In the genomic region with DNA sequence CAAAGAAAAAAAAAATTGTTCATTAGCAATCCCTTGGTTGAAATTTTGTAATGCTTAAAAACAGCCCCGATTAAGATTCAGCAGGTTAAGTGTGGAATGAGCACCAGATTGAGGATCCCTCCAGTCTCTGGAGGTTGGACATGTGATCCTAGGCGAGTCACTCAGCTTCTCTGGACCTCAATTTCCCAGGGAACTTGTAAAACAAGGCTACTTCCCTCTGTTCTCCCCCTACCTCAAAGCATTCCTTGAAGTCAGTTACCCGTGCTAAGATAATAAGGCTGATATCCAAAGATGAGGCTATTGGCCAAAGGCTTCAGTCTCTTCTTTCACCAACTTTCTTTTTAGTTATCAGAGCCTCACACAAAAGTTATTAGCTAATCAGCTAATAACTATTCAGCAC, we compare ENCODE assay signal across 32 cellular contexts. TPM values are rescaled to one million over a fixed set of nuclear protein-coding genes. Genes with fewer than 3 reads are reported as not detected.
DNase-seq lines count a peak whose midpoint lies in the region; ATAC-seq, FAIRE-seq and TF ChIP-seq lines count a peak whose summit lies in the region.
"Had no signal": no experiment of that assay in that cellular context is flagged by ENCODE, and none has a peak within 500 bp of the region (broad histone marks: within the 10 kb centered on the region; RNA-seq: fewer than 3 reads in every experiment).

No MANE protein-coding gene starts in this region.

- CTCF ChIA-PET in HEK293 (lab: Yijun Ruan, JAX) (interaction anchor here (0.7 to 2.9 kb wide), 4 partner anchors 9 to 102 kb away, joined by 3 to 17 read pairs (median 10); no protein-coding TSS in a partner anchor), K562 (lab: Yijun Ruan, JAX; ENCODE audit: low intra/inter-chr PET ratio) (no interaction called here)

- no peak overlapping the region for H3K4me2 ChIP-seq in K562 (ENCODE audit: insufficient read depth, low read length)

- H2AFZ ChIP-seq in K562 (ENCODE audit: low read depth, low read length) = no peak overlapping the region

- DNase-seq in K562 (ENCODE audit: extremely low read depth in 1 of 4, low spot score in 3 of 4) = no peak
- peak; percentile 67 for DNase-seq in islet precursor cell
- DNase-seq in renal cortical epithelial cell (ENCODE audit: low read depth) = peak; percentile 75
- no peak for DNase-seq in DMS 273 treated with DMSO at 0.1 percent for 48 hours (lab: John Stamatoyannopoulos, UW)
- DNase-seq in activated T-helper 2 cell treated with anti-CD3 and anti-CD28 coated beads, Interferon-gamma antibody, Interleukin-2, Interleukin-4, amounts not matched to agents 10 μg/mL and 5 μg/mL and 100 μg/mL, durations not matched to agents 14 hours and 24 hours and 36 hours (ENCODE audit: low spot score) = no peak
- no peak for DNase-seq in RKO (ENCODE audit: low spot score)
- DNase-seq: activated CD4-positive, alpha-beta T cell treated with anti-CD3 and anti-CD28 coated beads, Interleukin-2, amount 10 ng/mL, durations not matched to agents 24 days and 14 days; activated CD8-positive, alpha-beta memory T cell treated with anti-CD3 and anti-CD28 coated beads for 24 hours; activated naive CD8-positive, alpha-beta T cell treated with anti-CD3 and anti-CD28 coated beads, Interleukin-2, amount 10 ng/mL, durations not matched to agents 7 days and 5 days; activated T-cell treated with anti-CD3 and anti-CD28 coated beads for 4 hours; aorta; BE2C; colonic mucosa; effector CD8-positive, alpha-beta T cell; foreskin keratinocyte; Karpas-422; MV-4-11; NCI-H1436 treated with DMSO at 0.1 percent for 48 hours; NCI-H446 treated with DMSO at 0.1 percent for 48 hours; posterior cingulate gyrus; right cardiac atrium; spleen; stimulated activated CD8-positive, alpha-beta memory T cell treated with anti-CD3 and anti-CD28 coated beads, Interleukin-4, amount 100 ng/mL, for 48 hours; stimulated activated naive CD8-positive, alpha-beta T cell treated with anti-CD3 and anti-CD28 coated beads, Interleukin-15, amount 100 ng/mL, for 72 hours; T1000 had no signal

- H3K27ac ChIP-seq in HEK293 (ENCODE audit: extremely low read depth, low read depth, low read length) (no peak overlapping the region), K562 (ENCODE audit: extremely low read depth, low read depth, low read length) (no peak overlapping the region)
- H3K27ac ChIP-seq: cardiac muscle cell, colonic mucosa, foreskin keratinocyte, RWPE1, SJSA1, spleen had no signal

- FAIRE-seq in K562 (lab: Jason Lieb, UNC) = peak; percentile 6

- TF ChIP-seq EP300 in K562 (IDR thresholded peaks at IDR 0.05; ENCODE audit: low read length) = no peak

- no peaks in the 10 kb centered on the region for H3K9me3 ChIP-seq in HEK293 (ENCODE audit: control insufficient read depth, insufficient read depth, low read depth, low read length)
- H3K9me3 ChIP-seq in K562 (replicated peaks; ENCODE audit: control insufficient read depth, insufficient read depth, low read depth, low read length) = no peaks in the 10 kb centered on the region
- H3K9me3 ChIP-seq: BE2C, colonic mucosa, SJSA1 had no signal

- H3K79me2 ChIP-seq in K562 (ENCODE audit: control insufficient read depth, insufficient read depth, low read length) = no peaks in the 10 kb centered on the region

- H3K4me1 ChIP-seq in HEK293 (ENCODE audit: control insufficient read depth, insufficient read depth, low read length) = 0 out of 2 replicates have a peak, but pooled peaks cover 6% of the 10 kb centered on the region
- H3K4me1 ChIP-seq in K562 (replicated peaks in 1 of 2; ENCODE audit: control insufficient read depth in 2 of 2, insufficient read depth in 2 of 2, low read length in 2 of 2) = no peaks in the 10 kb centered on the region; a peak in 1 of 5 replicates
- H3K4me1 ChIP-seq: BE2C, colonic mucosa, SJSA1 had no signal

- no peaks in the 10 kb centered on the region for H3K9me1 ChIP-seq in K562 (ENCODE audit: control insufficient read depth, insufficient read depth, low read length)

- H3K36me3 ChIP-seq in HEK293 (ENCODE audit: control insufficient read depth in 2 of 2, insufficient read depth in 1 of 2, low read length in 2 of 2) = no peaks in the 10 kb centered on the region
- H3K36me3 ChIP-seq in K562 (ENCODE audit: control insufficient read depth, insufficient read depth, low read length) = no peaks in the 10 kb centered on the region
- H3K36me3 ChIP-seq: BE2C, cardiac muscle cell, colonic mucosa, SJSA1, spleen had no signal

- ATAC-seq in K562 = no peak
- ATAC-seq: esophagus mucosa; foreskin keratinocyte; HCT116; right cardiac atrium; stimulated activated naive CD8-positive, alpha-beta T cell treated with anti-CD3 and anti-CD28 coated beads, Interleukin-15, amount 100 ng/mL, for 72 hours had no signal

- TF ChIP-seq CTCF in HEK293 (tag by site-specific recombination; IDR thresholded peaks at IDR 0.05) = no peak
- no peak for TF ChIP-seq CTCF in K562 (IDR thresholded peaks at IDR 0.05 in 2 of 3, conservative IDR thresholded peaks at IDR 0.05 in 1 of 3; ENCODE audit: insufficient read depth in 2 of 3, low read depth in 1 of 3, low read length in 3 of 3)

- H3K9ac ChIP-seq in K562 (ENCODE audit: insufficient read depth in 1 of 2, low read depth in 2 of 2, low read length in 2 of 2) = no peak overlapping the region

- H3K27ac Mint-ChIP-seq in activated T-helper 2 cell treated with anti-CD3 and anti-CD28 coated beads, Interferon-gamma antibody, Interleukin-2, Interleukin-4, amounts not matched to agents 10 μg/mL and 5 μg/mL and 100 μg/mL, durations not matched to agents 14 hours and 24 hours and 36 hours = no peak overlapping the region
- H3K27ac Mint-ChIP-seq: activated CD4-positive, alpha-beta T cell treated with anti-CD3 and anti-CD28 coated beads, Interleukin-2, amount 10 ng/mL, durations not matched to agents 24 days and 14 days; activated naive CD8-positive, alpha-beta T cell treated with anti-CD3 and anti-CD28 coated beads, Interleukin-2, amount 10 ng/mL, durations not matched to agents 7 days and 5 days; memory B cell; stimulated activated naive CD8-positive, alpha-beta T cell treated with anti-CD3 and anti-CD28 coated beads, Interleukin-15, amount 100 ng/mL, for 72 hours had no signal

- intact Hi-C loops in K562 (cut with micrococcal nuclease) = no loop called here
- intact Hi-C loops in activated T-helper 2 cell treated with anti-CD3 and anti-CD28 coated beads, Interferon-gamma antibody, Interleukin-2, Interleukin-4, amounts not matched to agents 10 μg/mL and 5 μg/mL and 100 μg/mL, durations not matched to agents 14 hours and 24 hours and 36 hours (cut with micrococcal nuclease) = no loop called here

- peaks cover 17% of the 10 kb centered on the region for H3K4me1 Mint-ChIP-seq in activated T-helper 2 cell treated with anti-CD3 and anti-CD28 coated beads, Interferon-gamma antibody, Interleukin-2, Interleukin-4, amounts not matched to agents 10 μg/mL and 5 μg/mL and 100 μg/mL, durations not matched to agents 14 hours and 24 hours and 36 hours (ENCODE audit: low read depth)

- peaks cover 5% of the 10 kb centered on the region for H3K9me3 Mint-ChIP-seq in activated T-helper 2 cell treated with anti-CD3 and anti-CD28 coated beads, Interferon-gamma antibody, Interleukin-2, Interleukin-4, amounts not matched to agents 10 μg/mL and 5 μg/mL and 100 μg/mL, durations not matched to agents 14 hours and 24 hours and 36 hours
- H3K9me3 Mint-ChIP-seq: activated CD4-positive, alpha-beta T cell treated with anti-CD3 and anti-CD28 coated beads, Interleukin-2, amount 10 ng/mL, durations not matched to agents 24 days and 14 days had no signal

- 0% methylated on average over 3 of the region's 3 CpGs for WGBS in K562 (ENCODE audit: insufficient coverage, low coverage, missing lambda C conversion rate)

- no TSS peak for BruUV-seq in K562 (replicated peaks; lab: Mats Ljungman, UMichigan)

- H3K4me3 ChIP-seq in HEK293 (ENCODE audit: low read depth, low read length) (no peak overlapping the region), K562 (no peak overlapping the region)
- H3K4me3 ChIP-seq: cardiac muscle cell, colonic mucosa, SJSA1, spleen had no signal

- no peak overlapping the region for H3K4me3 Mint-ChIP-seq in activated T-helper 2 cell treated with anti-CD3 and anti-CD28 coated beads, Interferon-gamma antibody, Interleukin-2, Interleukin-4, amounts not matched to agents 10 μg/mL and 5 μg/mL and 100 μg/mL, durations not matched to agents 14 hours and 24 hours and 36 hours (ENCODE audit: low read depth)
- H3K4me3 Mint-ChIP-seq: activated CD4-positive, alpha-beta T cell treated with anti-CD3 and anti-CD28 coated beads, Interleukin-2, amount 10 ng/mL, durations not matched to agents 24 days and 14 days; memory B cell had no signal

- POLR2A ChIA-PET in HEK293 (lab: Yijun Ruan, JAX) = no interaction called here
- POLR2A ChIA-PET in K562 (lab: Yijun Ruan, JAX) = no interaction called here

- peaks cover 12 to 22% of the 10 kb centered on the region in 2 experiments; a peak in 4 of 5 replicates for H3K27me3 ChIP-seq in K562 (ENCODE audit: control insufficient read depth in 2 of 2, insufficient read depth in 2 of 2, low read length in 2 of 2)
- H3K27me3 ChIP-seq: BE2C, cardiac muscle cell, colonic mucosa, foreskin keratinocyte had no signal

- TF ChIP-seq RAD21 in K562 (CRISPR knock-in tag; conservative IDR thresholded peaks at IDR 0.05 in 1 of 2, IDR thresholded peaks at IDR 0.05 in 1 of 2) = no peak

- no peak for TF ChIP-seq POLR2A in K562 (conservative IDR thresholded peaks at IDR 0.05)

- peaks cover 3% of the 10 kb centered on the region for H3K27me3 Mint-ChIP-seq in activated T-helper 2 cell treated with anti-CD3 and anti-CD28 coated beads, Interferon-gamma antibody, Interleukin-2, Interleukin-4, amounts not matched to agents 10 μg/mL and 5 μg/mL and 100 μg/mL, durations not matched to agents 14 hours and 24 hours and 36 hours (ENCODE audit: low read depth)
- H3K27me3 Mint-ChIP-seq: activated naive CD8-positive, alpha-beta T cell treated with anti-CD3 and anti-CD28 coated beads, Interleukin-2, amount 10 ng/mL, durations not matched to agents 7 days and 5 days; stimulated activated naive CD8-positive, alpha-beta T cell treated with anti-CD3 and anti-CD28 coated beads, Interleukin-15, amount 100 ng/mL, for 72 hours had no signal

- H4K20me1 ChIP-seq in K562 (replicated peaks; ENCODE audit: control insufficient read depth, insufficient read depth, low read length) = no peaks in the 10 kb centered on the region

- peaks cover 4% of the 10 kb centered on the region for H3K36me3 Mint-ChIP-seq in activated T-helper 2 cell treated with anti-CD3 and anti-CD28 coated beads, Interferon-gamma antibody, Interleukin-2, Interleukin-4, amounts not matched to agents 10 μg/mL and 5 μg/mL and 100 μg/mL, durations not matched to agents 14 hours and 24 hours and 36 hours (ENCODE audit: low read depth)

- in situ Hi-C loops in K562 (cut with MboI) = no loop called here

RNA-seq across cellular contexts. Expression of gene KLHL3, which starts 2.9 kb away (rescaled TPM):
- 2.6 and 4.0 TPM in 2 replicates for total RNA-seq in K562 (2011; cell fraction: chromatin; rRNA removed; ENCODE audit: low replicate concordance)
- total RNA-seq in K562 (2011; cell fraction: nucleolus; rRNA removed) = 1.6 and 2.3 TPM in 2 replicates
- total RNA-seq in K562 (2011; cell fraction: nucleoplasm; rRNA removed) = 2.4 and 3.3 TPM in 2 replicates
- total RNA-seq in K562 (2014; rRNA removed) (under 0.01 and 0.65 TPM in 2 replicates), K562 (2014; rRNA removed; fragmentation: Illumina TruSeq; extraction: Trizol) (0.26 and 0.33 TPM in 2 replicates), K562 (2015; rRNA removed; fragmentation: Illumina TruSeq; extraction: Trizol) (0.64 and 0.65 TPM in 2 replicates), K562 (2021) (0.31 and 0.38 TPM in 2 replicates), renal cortical epithelial cell (3.0 and 5.3 TPM in 2 replicates)
- polyA plus RNA-seq in K562 (2011; rRNA removed) (1.5 and 2.1 TPM in 2 replicates), K562 (2014; fragmentation: Illumina TruSeq; extraction: Trizol) (0.22 and 0.24 TPM in 2 replicates), K562 (2014; fragmentation: Nextera tagmentation; extraction: Ambion mirVana) (under 1 TPM; 0.14 to 0.18 TPM), K562 (2014; rRNA removed) (0.19 and 0.47 TPM in 2 replicates)
- 0.58 and 0.94 TPM in 2 replicates for polyA plus RNA-seq in K562 (2011; cell fraction: cytosol; rRNA removed)
- 4.1 and 5.2 TPM in 2 replicates for polyA plus RNA-seq in K562 (2011; cell fraction: nucleus; rRNA removed)
- polyA plus RNA-seq in K562 (2012) = 0.43 and 2.9 TPM in 2 replicates
- 4.1 and 4.4 TPM in 2 replicates for polyA minus RNA-seq in K562 (2011; rRNA and poly(A)+ RNA removed)
- 0.64 TPM in 1 of 2 replicates, not detected in the other for polyA minus RNA-seq in K562 (2011; cell fraction: cytosol; rRNA and poly(A)+ RNA removed)
- 3.4 and 6.1 TPM in 2 replicates for polyA minus RNA-seq in K562 (2011; cell fraction: nucleus; rRNA and poly(A)+ RNA removed)
- 1.7 and 2.3 TPM in 2 replicates for total RNA-seq in activated T-helper 2 cell treated with anti-CD3 and anti-CD28 coated beads, Interferon-gamma antibody, Interleukin-2, Interleukin-4, amounts not matched to agents 10 μg/mL and 5 μg/mL and 100 μg/mL, durations not matched to agents 14 hours and 24 hours and 36 hours

RNA-seq across cellular contexts. Expression of gene HNRNPA0, which starts 21.2 kb away (rescaled TPM):
- 5.5 and 7.0 TPM in 2 replicates for total RNA-seq in K562 (2011; cell fraction: chromatin; rRNA removed; ENCODE audit: low replicate concordance)
- 5.8 and 7.3 TPM in 2 replicates for total RNA-seq in K562 (2011; cell fraction: nucleolus; rRNA removed)
- 8.4 and 11.3 TPM in 2 replicates for total RNA-seq in K562 (2011; cell fraction: nucleoplasm; rRNA removed)
- total RNA-seq in K562 (2014; rRNA removed) (9.9 and 10.9 TPM in 2 replicates), K562 (2014; rRNA removed; fragmentation: Illumina TruSeq; extraction: Trizol) (9.2 and 10.3 TPM in 2 replicates), K562 (2015; rRNA removed; fragmentation: Illumina TruSeq; extraction: Trizol) (14.0 and 14.1 TPM in 2 replicates), K562 (2021) (29.8 and 33.3 TPM in 2 replicates), renal cortical epithelial cell (8.2 and 13.5 TPM in 2 replicates)
- polyA plus RNA-seq in K562 (2011; rRNA removed) (10.7 and 11.0 TPM in 2 replicates), K562 (2014; fragmentation: Illumina TruSeq; extraction: Trizol) (20.2 and 27.4 TPM in 2 replicates), K562 (2014; fragmentation: Nextera tagmentation; extraction: Ambion mirVana) (1 to 10 TPM; 5.0 to 5.7 TPM), K562 (2014; rRNA removed) (24.6 and 26.7 TPM in 2 replicates)
- polyA plus RNA-seq in K562 (2011; cell fraction: cytosol; rRNA removed) = 8.9 and 13.6 TPM in 2 replicates
- 4.6 and 4.7 TPM in 2 replicates for polyA plus RNA-seq in K562 (2011; cell fraction: nucleus; rRNA removed)
- 22.8 and 30.2 TPM in 2 replicates for polyA plus RNA-seq in K562 (2012)
- 6.5 and 8.4 TPM in 2 replicates for polyA minus RNA-seq in K562 (2011; rRNA and poly(A)+ RNA removed)
- polyA minus RNA-seq in K562 (2011; cell fraction: cytosol; rRNA and poly(A)+ RNA removed) = 7.5 and 8.3 TPM in 2 replicates
- 3.9 and 7.9 TPM in 2 replicates for polyA minus RNA-seq in K562 (2011; cell fraction: nucleus; rRNA and poly(A)+ RNA removed)
- total RNA-seq in activated T-helper 2 cell treated with anti-CD3 and anti-CD28 coated beads, Interferon-gamma antibody, Interleukin-2, Interleukin-4, amounts not matched to agents 10 μg/mL and 5 μg/mL and 100 μg/mL, durations not matched to agents 14 hours and 24 hours and 36 hours = 37.2 and 37.5 TPM in 2 replicates

Comparison
In these comparisons a context has a peak if more than half of its experiments do, and no peak if none do; other contexts are left out.
1. DNase-seq: peak in islet precursor cell (single experiment) and renal cortical epithelial cell (single experiment); none in K562 (0 of 4), DMS 273 treated with DMSO at 0.1 percent for 48 hours (single experiment), activated T-helper 2 cell treated with anti-CD3 and anti-CD28 coated beads, Interferon-gamma antibody, Interleukin-2, Interleukin-4, amounts not matched to agents 10 μg/mL and 5 μg/mL and 100 μg/mL, durations not matched to agents 14 hours and 24 hours and 36 hours (single experiment) and RKO (single experiment).
2. Of the 44 proteins assayed by ChIP-seq in both K562 and HEK293: peak only in K562: none; only in HEK293: ZNF398; in both: none; in neither: 43.